7 cellular contexts compared by ENCODE assay signal in the genomic region with DNA sequence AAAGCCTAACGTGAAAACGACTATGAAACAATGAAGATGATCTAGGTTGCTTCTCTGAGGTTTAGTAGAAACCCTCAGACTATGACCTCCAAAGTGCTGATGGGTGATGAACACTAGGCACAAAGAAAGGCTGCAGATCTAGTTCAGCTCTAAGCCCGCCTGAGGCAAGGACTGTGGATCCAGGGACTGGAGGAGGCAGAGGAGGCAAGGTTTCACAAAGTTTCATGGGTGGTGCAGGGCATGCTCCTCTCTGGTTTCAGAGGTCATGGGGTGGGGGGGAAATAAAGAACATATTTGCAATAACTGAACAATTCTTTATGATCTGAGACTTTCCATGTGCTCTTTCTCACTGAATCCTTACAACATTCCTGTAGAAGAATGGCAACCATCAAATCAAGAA.
"Had no signal": no experiment of that assay in that cellular context is flagged by ENCODE, and none has a peak within 500 bp of the region (broad histone marks: within the 10 kb centered on the region; RNA-seq: fewer than 3 reads in every experiment).

No MANE protein-coding gene starts in this region.

- H3K9ac ChIP-seq: GM23248 had no signal

- H3K4me3 ChIP-seq: GM23248, HAP-1, K562 had no signal

- DNase-seq: GM23248, GOT3, H7, HFFc6, IMR-90 had no signal

- H3K4me1 ChIP-seq: HAP-1 had no signal

- H2AFZ ChIP-seq: GM23248 had no signal

- H3K27ac ChIP-seq: GM23248 had no signal

- H3K36me3 ChIP-seq: HAP-1 had no signal
